In genomic region chr9:3692606-3693005, GRCh38 we compare ENCODE assay signal across 27 cellular contexts.
"Had no signal": no experiment of that assay in that cellular context is flagged by ENCODE, and none has a peak within 500 bp of the region (broad histone marks: within the 10 kb centered on the region; RNA-seq: fewer than 3 reads in every experiment).

No MANE protein-coding gene starts in this region.

- H3K4me1 Mint-ChIP-seq: immature natural killer cell; memory B cell; mesothelial cell of epicardium; naive B cell; natural killer cell; neural progenitor cell; stimulated activated memory B cell treated with anti-CD40 and anti-IgM and Interleukin-4, amounts not matched to agents 10 μg/mL and 1 μg/mL and 100 μg/mL, for 72 hours; stimulated activated naive CD8-positive, alpha-beta T cell treated with anti-CD3 and anti-CD28 coated beads, Interleukin-15, amount 100 ng/mL, for 72 hours had no signal

- H3K27me3 ChIP-seq: neural progenitor cell, neutrophil, right atrium auricular region, right lobe of liver, tibial nerve, uterus had no signal

- H3K27ac Mint-ChIP-seq: immature natural killer cell; memory B cell; mesothelial cell of epicardium; naive B cell; natural killer cell; nephron progenitor cell; neural progenitor cell; progenitor cell of endocrine pancreas; stimulated activated memory B cell treated with anti-CD40 and anti-IgM and Interleukin-4, amounts not matched to agents 10 μg/mL and 1 μg/mL and 100 μg/mL, for 72 hours; type B pancreatic cell had no signal

- H3K27me3 Mint-ChIP-seq: progenitor cell of endocrine pancreas; stimulated activated memory B cell treated with anti-CD40 and anti-IgM and Interleukin-4, amounts not matched to agents 10 μg/mL and 1 μg/mL and 100 μg/mL, for 72 hours; type B pancreatic cell had no signal

- H3K4me1 ChIP-seq: left ventricle myocardium inferior, right atrium auricular region, right lobe of liver, tibial nerve, uterus had no signal

- H3K27ac ChIP-seq: left ventricle myocardium inferior, neural progenitor cell, neutrophil, right atrium auricular region, right lobe of liver, tibial nerve, uterus had no signal

- H3K9me3 ChIP-seq: left ventricle myocardium inferior, neutrophil, right atrium auricular region, right lobe of liver, tibial nerve, uterus had no signal

- DNase-seq: hypothalamus; immature natural killer cell; left ventricle myocardium inferior; naive B cell; natural killer cell; nephron progenitor cell; occipital lobe; right lobe of liver; stimulated activated CD4-positive, alpha-beta T cell treated with anti-CD3 and anti-CD28 coated beads, Interleukin-1b, Interleukin-23, amount 100 ng/mL, for 48 hours; stimulated activated CD4-positive, alpha-beta T cell treated with anti-CD3 and anti-CD28 coated beads, Interleukin-2, amount 100 ng/mL, for 48 hours; stimulated activated CD4-positive, alpha-beta T cell treated with anti-CD3 and anti-CD28 coated beads, Interleukin-4, amount 100 ng/mL, for 4 hours; stimulated activated CD8-positive, alpha-beta memory T cell treated with anti-CD3 and anti-CD28 coated beads, Interleukin-4, amount 100 ng/mL, for 48 hours; stimulated activated naive CD4-positive, alpha-beta T cell treated with Interleukin-2 at 50 U/mL for 16 hours; stimulated activated naive CD8-positive, alpha-beta T cell treated with anti-CD3 and anti-CD28 coated beads, Interleukin-15, amount 100 ng/mL, for 72 hours; substantia nigra; uterus had no signal

- H3K9ac ChIP-seq: neural progenitor cell had no signal

- H3K4me2 ChIP-seq: neural progenitor cell, smooth muscle cell had no signal

- H3K36me3 Mint-ChIP-seq: mesothelial cell of epicardium; stimulated activated memory B cell treated with anti-CD40 and anti-IgM and Interleukin-4, amounts not matched to agents 10 μg/mL and 1 μg/mL and 100 μg/mL, for 72 hours; type B pancreatic cell had no signal

- H3K9me3 Mint-ChIP-seq: memory B cell; mesothelial cell of epicardium; natural killer cell; neural progenitor cell; stimulated activated memory B cell treated with anti-CD40 and anti-IgM and Interleukin-4, amounts not matched to agents 10 μg/mL and 1 μg/mL and 100 μg/mL, for 72 hours; type B pancreatic cell had no signal

- H3K36me3 ChIP-seq: left ventricle myocardium inferior, neural progenitor cell, neutrophil, right atrium auricular region, right lobe of liver, tibial nerve, uterus had no signal

- H3K4me3 Mint-ChIP-seq: immature natural killer cell; memory B cell; mesothelial cell of epicardium; naive B cell; natural killer cell; nephron progenitor cell; neural progenitor cell; stimulated activated memory B cell treated with anti-CD40 and anti-IgM and Interleukin-4, amounts not matched to agents 10 μg/mL and 1 μg/mL and 100 μg/mL, for 72 hours; stimulated activated naive CD8-positive, alpha-beta T cell treated with anti-CD3 and anti-CD28 coated beads, Interleukin-15, amount 100 ng/mL, for 72 hours; type B pancreatic cell had no signal

- H2AFZ ChIP-seq: neural progenitor cell had no signal

- H3K4me3 ChIP-seq: left ventricle myocardium inferior, lung, neural progenitor cell, right atrium auricular region, right lobe of liver, smooth muscle cell, tibial nerve, uterus had no signal
